In the genomic region with DNA sequence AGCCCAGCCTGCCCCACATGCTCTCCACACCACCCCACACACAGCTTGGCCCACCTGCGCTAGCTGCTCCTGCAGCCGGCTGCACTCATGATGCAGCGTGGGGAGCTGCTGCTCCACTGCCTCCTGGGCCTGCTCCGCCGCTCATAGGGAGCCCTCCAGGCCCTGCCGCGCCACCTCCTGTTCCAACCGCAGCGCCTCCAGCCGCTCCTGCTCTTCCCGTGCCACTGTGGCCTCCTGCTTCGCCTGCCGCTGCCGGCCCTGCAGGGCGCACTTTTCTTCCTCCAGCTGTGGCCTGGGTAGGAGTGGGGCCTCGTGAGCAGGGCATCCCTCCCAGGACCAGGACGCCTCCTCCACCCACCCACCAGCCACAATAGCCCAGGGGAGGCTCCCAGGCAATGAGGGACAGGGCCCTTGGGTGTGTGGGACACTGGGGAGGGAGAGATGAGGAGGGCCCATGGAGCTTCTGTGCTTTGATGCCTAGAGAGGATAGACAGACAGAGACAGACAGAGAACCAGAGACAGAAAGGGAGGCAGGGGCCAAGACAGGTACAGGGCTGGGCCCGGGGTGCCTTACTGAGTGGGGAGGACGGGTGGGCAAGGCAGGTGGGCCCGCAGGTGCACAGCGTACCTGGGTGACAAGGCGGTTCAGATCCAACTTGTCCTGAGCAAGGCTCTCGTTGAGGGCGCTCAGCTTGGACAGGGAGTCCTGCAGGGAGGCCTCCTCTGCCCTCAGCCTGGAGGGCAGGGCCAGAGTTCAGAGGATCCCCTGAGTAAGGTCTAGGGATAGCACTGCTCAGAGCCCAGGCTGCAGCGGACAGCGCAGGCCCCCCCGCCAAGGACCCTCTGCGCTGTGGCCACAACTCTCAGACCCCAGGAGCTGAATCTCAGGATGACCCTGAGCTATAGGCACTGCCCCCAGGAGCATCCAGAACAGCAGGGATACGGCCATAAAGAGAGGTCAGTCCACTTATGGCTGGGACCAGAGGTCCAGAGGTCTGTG, we compare ENCODE assay signal across 14 cellular contexts. TPM values are rescaled to one million over a fixed set of nuclear protein-coding genes. Genes with fewer than 3 reads are reported as not detected.
A peak's percentile ranks its signal among the peaks of the same experiment; 100 is the strongest.
DNase-seq lines count a peak whose midpoint lies in the region; ATAC-seq, FAIRE-seq and TF ChIP-seq lines count a peak whose summit lies in the region.
"Not testable (repeated sequence)": the region's sequence is repeated elsewhere in the genome, so short reads cannot be mapped to it uniquely, and the experiment has no call there.
"Had no signal": no experiment of that assay in that cellular context is flagged by ENCODE, and none has a peak within 500 bp of the region (broad histone marks: within the 10 kb centered on the region; RNA-seq: fewer than 3 reads in every experiment).

No MANE protein-coding gene starts in this region.

- not testable (repeated sequence) for H3K27ac ChIP-seq in Panc1 (ENCODE audit: low read length); K562 (ENCODE audit: extremely low read depth, low read depth, low read length); right cardiac atrium (ENCODE audit: low read length); lower lobe of right lung; aorta (ENCODE audit: low read depth in 1 of 2, low read length in 2 of 2)

- H3K27me3 ChIP-seq in Panc1 (ENCODE audit: control insufficient read depth, insufficient read depth, low read length); K562 (ENCODE audit: control insufficient read depth in 2 of 2, insufficient read depth in 2 of 2, low read length in 2 of 2); right cardiac atrium (ENCODE audit: control insufficient read depth, insufficient read depth); lower lobe of right lung (ENCODE audit: low read depth); aorta (ENCODE audit: control insufficient read depth in 1 of 2, insufficient read depth in 2 of 2, low read length in 1 of 2): not testable (repeated sequence)

- H2AFZ ChIP-seq in K562 (ENCODE audit: low read depth, low read length): not testable (repeated sequence)

- FAIRE-seq in K562 (lab: Jason Lieb, UNC): not testable (repeated sequence)

- H3K4me3 Mint-ChIP-seq in stimulated activated memory B cell treated with anti-CD40 and anti-IgM and Interleukin-4, amounts not matched to agents 10 μg/mL and 1 μg/mL and 100 μg/mL, for 72 hours: not testable (repeated sequence)

- not testable (repeated sequence) for TF ChIP-seq RAD21 in K562 (CRISPR knock-in tag; conservative IDR thresholded peaks at IDR 0.05 in 1 of 2, IDR thresholded peaks at IDR 0.05 in 1 of 2)

- H3K9me3 Mint-ChIP-seq in stimulated activated memory B cell treated with anti-CD40 and anti-IgM and Interleukin-4, amounts not matched to agents 10 μg/mL and 1 μg/mL and 100 μg/mL, for 72 hours: not testable (repeated sequence)

- TF ChIP-seq POLR2A in K562 (conservative IDR thresholded peaks at IDR 0.05): not testable (repeated sequence)

- not testable (repeated sequence) for H3K4me1 ChIP-seq in Panc1 (ENCODE audit: control insufficient read depth, insufficient read depth, low read length); right cardiac atrium (ENCODE audit: control insufficient read depth, insufficient read depth, low read length); lower lobe of right lung; aorta (ENCODE audit: control insufficient read depth in 1 of 2, insufficient read depth in 2 of 2, low read length in 2 of 2)
- H3K4me1 ChIP-seq in K562 (replicated peaks in 1 of 2; ENCODE audit: control insufficient read depth in 2 of 2, insufficient read depth in 2 of 2, low read length in 2 of 2): peaks cover 0 to 14% of the 10 kb centered on the region in 2 experiments; a peak in 1 of 5 replicates

- in situ Hi-C loops in Panc1 (cut with HindIII; ENCODE audit: low pct_unique_long_range_greater_than_20kb, low sequenced_read_pairs); K562 (cut with MboI): not testable (repeated sequence)

- not testable (repeated sequence) for H3K4me1 Mint-ChIP-seq in stimulated activated memory B cell treated with anti-CD40 and anti-IgM and Interleukin-4, amounts not matched to agents 10 μg/mL and 1 μg/mL and 100 μg/mL, for 72 hours

- not testable (repeated sequence) for H3K4me3 ChIP-seq in Panc1 (ENCODE audit: low read depth in 2 of 2, low read length in 2 of 2); K562; right cardiac atrium (ENCODE audit: low read length); lower lobe of right lung; aorta (ENCODE audit: low read length in 2 of 2)

- TF ChIP-seq EP300 in K562 (IDR thresholded peaks at IDR 0.05; ENCODE audit: low read length): not testable (repeated sequence)

- H3K4me2 ChIP-seq in K562 (ENCODE audit: insufficient read depth, low read length): not testable (repeated sequence)

- not testable (repeated sequence) for H3K27ac Mint-ChIP-seq in stimulated activated memory B cell treated with anti-CD40 and anti-IgM and Interleukin-4, amounts not matched to agents 10 μg/mL and 1 μg/mL and 100 μg/mL, for 72 hours

- BruUV-seq in Panc1 (replicated peaks; lab: Mats Ljungman, UMichigan); K562 (replicated peaks; lab: Mats Ljungman, UMichigan): not testable (repeated sequence)

- not testable (repeated sequence) for H4K20me1 ChIP-seq in K562 (replicated peaks; ENCODE audit: control insufficient read depth, insufficient read depth, low read length)

- peaks cover 51% of the 10 kb centered on the region for H3K36me3 Mint-ChIP-seq in stimulated activated memory B cell treated with anti-CD40 and anti-IgM and Interleukin-4, amounts not matched to agents 10 μg/mL and 1 μg/mL and 100 μg/mL, for 72 hours

- peak; percentile 58 for ATAC-seq in Panc1
- peak; percentile 35 for ATAC-seq in K562
- ATAC-seq in right cardiac atrium: peak; percentile 27 to 45
- peak; percentile 29 to 47 for ATAC-seq in lower lobe of right lung
- ATAC-seq in omental fat pad (ENCODE audit: low FRiP score): peak; percentile 25
- peak; percentile 51 for ATAC-seq in stimulated activated memory B cell treated with anti-CD40 and anti-IgM and Interleukin-4, amounts not matched to agents 10 μg/mL and 1 μg/mL and 100 μg/mL, for 72 hours
- peak; percentile 58 for ATAC-seq in aorta (ENCODE audit: low FRiP score)

- not testable (repeated sequence) for H3K9me1 ChIP-seq in K562 (ENCODE audit: control insufficient read depth, insufficient read depth, low read length)

- not testable (repeated sequence) for H3K36me3 ChIP-seq in Panc1 (ENCODE audit: control insufficient read depth, insufficient read depth, low read length); K562 (ENCODE audit: control insufficient read depth, insufficient read depth, low read length); aorta (ENCODE audit: control insufficient read depth in 1 of 2, insufficient read depth in 2 of 2, low read length in 1 of 2)
- H3K36me3 ChIP-seq in lower lobe of right lung: peaks cover 93% of the 10 kb centered on the region

- not testable (repeated sequence) for TF ChIP-seq CTCF in Panc1 (IDR thresholded peaks at IDR 0.05); K562 (IDR thresholded peaks at IDR 0.05 in 2 of 3, conservative IDR thresholded peaks at IDR 0.05 in 1 of 3; ENCODE audit: insufficient read depth in 2 of 3, low read depth in 1 of 3, low read length in 3 of 3); lower lobe of right lung (IDR thresholded peaks at IDR 0.05); omental fat pad (IDR thresholded peaks at IDR 0.05)

- H3K9ac ChIP-seq in K562 (ENCODE audit: insufficient read depth in 1 of 2, low read depth in 2 of 2, low read length in 2 of 2): 0 out of 4 replicates have a peak overlapping the region, but pooled peaks of 1 of the 2 experiments have one; percentile 50

- DNase-seq in Panc1 (ENCODE audit: low read depth, low spot score); K562 (ENCODE audit: extremely low read depth in 1 of 4, low spot score in 3 of 4); right cardiac atrium; lower lobe of right lung; omental fat pad (ENCODE audit: low spot score): not testable (repeated sequence)
- peak in 1 of 2 donors; percentile 71 for DNase-seq in aorta

- not testable (repeated sequence) for H3K9me3 ChIP-seq in Panc1 (ENCODE audit: control insufficient read depth, insufficient read depth, low read depth, low read length); K562 (replicated peaks; ENCODE audit: control insufficient read depth, insufficient read depth, low read depth, low read length); right cardiac atrium (ENCODE audit: control insufficient read depth, low read length); lower lobe of right lung; aorta (ENCODE audit: control insufficient read depth, low read length)

- CTCF ChIA-PET in Panc1 (lab: Charles Lee): interaction anchor here (0.5 to 0.7 kb wide), 2 partner anchors 17 to 476 kb away, joined by 3 read pairs; no protein-coding TSS in a partner anchor
- CTCF ChIA-PET in K562 (lab: Yijun Ruan, JAX; ENCODE audit: low intra/inter-chr PET ratio): not testable (repeated sequence)

- H3K79me2 ChIP-seq in K562 (ENCODE audit: control insufficient read depth, insufficient read depth, low read length): not testable (repeated sequence)

- POLR2A ChIA-PET in Panc1 (lab: Charles Lee): not testable (repeated sequence)
- POLR2A ChIA-PET in K562 (lab: Yijun Ruan, JAX): interaction anchor here (1.1 kb wide), 1 partner anchor 33 kb away, joined by 7 read pairs; no protein-coding TSS in a partner anchor

- WGBS in K562 (ENCODE audit: insufficient coverage, low coverage, missing lambda C conversion rate): 76% methylated on average over 22 of the region's 29 CpGs
- 92% methylated on average over 29 of the region's 29 CpGs for WGBS in right cardiac atrium
- WGBS in aorta, 2 donors: 91 to 95% methylated on average over 20 to 29 of the region's 29 CpGs

- intact Hi-C loops in Panc1 (cut with micrococcal nuclease; ENCODE audit: unreplicated experiment); K562 (cut with micrococcal nuclease); right cardiac atrium (cut with DNase I); lower lobe of right lung (cut with DNase I); aorta (cut with DNase I): not testable (repeated sequence)

- not testable (repeated sequence) for H3K27me3 Mint-ChIP-seq in stimulated activated memory B cell treated with anti-CD40 and anti-IgM and Interleukin-4, amounts not matched to agents 10 μg/mL and 1 μg/mL and 100 μg/mL, for 72 hours

RNA-seq across cellular contexts. Expression of a gene that starts 35.5 kb away (rescaled TPM):
- total RNA-seq in Panc1 (2021; ENCODE audit: unreplicated experiment) (56.8 TPM), K562 (2014; rRNA removed) (82.8 and 105 TPM in 2 replicates), K562 (2014; rRNA removed; fragmentation: Illumina TruSeq; extraction: Trizol) (58.6 and 62.1 TPM in 2 replicates), K562 (2015; rRNA removed; fragmentation: Illumina TruSeq; extraction: Trizol) (77.6 and 79.2 TPM in 2 replicates), K562 (2021) (71.9 and 72.5 TPM in 2 replicates), right cardiac atrium (10 to 100 TPM; 14.1 to 19.0 (median 18.1) TPM), lower lobe of right lung (97.7 TPM), omental fat pad (10 to 100 TPM; 46.9 to 89.5 (median 60.4) TPM), aorta (10 to 100 TPM; 38.1 to 60.4 TPM)
- 73.4 TPM for polyA plus RNA-seq in Panc1 (2012; ENCODE audit: insufficient read length)
- total RNA-seq in K562 (2011; cell fraction: chromatin; rRNA removed; ENCODE audit: low replicate concordance): 80.1 and 150 TPM in 2 replicates
- total RNA-seq in K562 (2011; cell fraction: nucleolus; rRNA removed): 98.0 and 100 TPM in 2 replicates
- 86.6 and 88.1 TPM in 2 replicates for total RNA-seq in K562 (2011; cell fraction: nucleoplasm; rRNA removed)
- polyA plus RNA-seq in K562 (2011; rRNA removed) (81.8 and 85.4 TPM in 2 replicates), K562 (2014; fragmentation: Illumina TruSeq; extraction: Trizol) (92.9 and 93.7 TPM in 2 replicates), K562 (2014; fragmentation: Nextera tagmentation; extraction: Ambion mirVana) (10 to 100 TPM; 22.7 to 30.6 TPM), K562 (2014; rRNA removed) (107 and 118 TPM in 2 replicates), right cardiac atrium (14.6 TPM), aorta (10 to 100 TPM; 37.5 to 38.1 TPM)
- polyA plus RNA-seq in K562 (2011; cell fraction: cytosol; rRNA removed): 92.3 and 104 TPM in 2 replicates
- 65.6 and 71.5 TPM in 2 replicates for polyA plus RNA-seq in K562 (2011; cell fraction: nucleus; rRNA removed)
- 75.2 and 79.0 TPM in 2 replicates for polyA plus RNA-seq in K562 (2012)
- 70.5 and 74.7 TPM in 2 replicates for polyA minus RNA-seq in K562 (2011; rRNA and poly(A)+ RNA removed)
- polyA minus RNA-seq in K562 (2011; cell fraction: cytosol; rRNA and poly(A)+ RNA removed): 45.0 and 45.3 TPM in 2 replicates
- 31.8 and 51.9 TPM in 2 replicates for polyA minus RNA-seq in K562 (2011; cell fraction: nucleus; rRNA and poly(A)+ RNA removed)

RNA-seq across cellular contexts. Expression of a gene that starts 38.0 kb away (rescaled TPM):
- total RNA-seq in Panc1 (2021; ENCODE audit: unreplicated experiment) (1,290 TPM), K562 (2014; rRNA removed) (under 0.01 TPM in 2 replicates), K562 (2014; rRNA removed; fragmentation: Illumina TruSeq; extraction: Trizol) (28,565 and 32,823 TPM in 2 replicates), K562 (2015; rRNA removed; fragmentation: Illumina TruSeq; extraction: Trizol) (20,456 and 27,045 TPM in 2 replicates), K562 (2021) (2,231 and 2,538 TPM in 2 replicates), right cardiac atrium (1,000 to 10,000 TPM; 3,675 to 8,578 (median 7,073) TPM), lower lobe of right lung (6,803 TPM), omental fat pad (under 1 TPM; under 0.01 TPM), aorta (1,000 to 10,000 TPM; 7,231 to 8,154 TPM)
- 2.5 TPM for polyA plus RNA-seq in Panc1 (2012; ENCODE audit: insufficient read length)
- total RNA-seq in K562 (2011; cell fraction: chromatin; rRNA removed; ENCODE audit: low replicate concordance): under 0.01 TPM in 2 replicates
- total RNA-seq in K562 (2011; cell fraction: nucleolus; rRNA removed): under 0.01 and 21,200 TPM in 2 replicates
- under 0.01 and 24,158 TPM in 2 replicates for total RNA-seq in K562 (2011; cell fraction: nucleoplasm; rRNA removed)
- polyA plus RNA-seq in K562 (2011; rRNA removed) (83.9 TPM in 1 of 2 replicates, not detected in the other), K562 (2014; fragmentation: Illumina TruSeq; extraction: Trizol) (not detected in 2 replicates), K562 (2014; fragmentation: Nextera tagmentation; extraction: Ambion mirVana) (1 to 10 TPM in 1 of 2 experiments, not detected in 1; 3.0 TPM), K562 (2014; rRNA removed) (not detected in 2 replicates), right cardiac atrium (not detected), aorta (not detected)
- polyA plus RNA-seq in K562 (2011; cell fraction: cytosol; rRNA removed): under 0.01 TPM in 1 of 2 replicates, not detected in the other
- under 0.01 and 1,424 TPM in 2 replicates for polyA plus RNA-seq in K562 (2011; cell fraction: nucleus; rRNA removed)
- polyA plus RNA-seq in K562 (2012): 25.1 TPM in 1 of 2 replicates, not detected in the other
- polyA minus RNA-seq in K562 (2011; rRNA and poly(A)+ RNA removed): 10,756 and 20,531 TPM in 2 replicates
- polyA minus RNA-seq in K562 (2011; cell fraction: cytosol; rRNA and poly(A)+ RNA removed): 58,964 and 66,171 TPM in 2 replicates
- polyA minus RNA-seq in K562 (2011; cell fraction: nucleus; rRNA and poly(A)+ RNA removed): 66,769 and 85,880 TPM in 2 replicates
- total RNA-seq: GM23248 had no signal
- polyA plus RNA-seq: BJ, CD14-positive monocyte, GM23248 had no signal

RNA-seq across cellular contexts. Expression of a gene that starts 38.8 kb away (rescaled TPM):
- total RNA-seq in Panc1 (2021; ENCODE audit: unreplicated experiment) (not detected), K562 (2014; rRNA removed) (0.08 TPM in 1 of 2 replicates, not detected in the other), K562 (2014; rRNA removed; fragmentation: Illumina TruSeq; extraction: Trizol) (0.11 and 0.13 TPM in 2 replicates), K562 (2015; rRNA removed; fragmentation: Illumina TruSeq; extraction: Trizol) (0.11 TPM in 1 of 2 replicates, not detected in the other), K562 (2021) (0.13 TPM in 1 of 2 replicates, not detected in the other), right cardiac atrium (not detected), lower lobe of right lung (not detected), omental fat pad (not detected), aorta (not detected)
- not detected for polyA plus RNA-seq in Panc1 (2012; ENCODE audit: insufficient read length)
- 0.19 and 0.77 TPM in 2 replicates for total RNA-seq in K562 (2011; cell fraction: chromatin; rRNA removed; ENCODE audit: low replicate concordance)
- 0.33 and 0.53 TPM in 2 replicates for total RNA-seq in K562 (2011; cell fraction: nucleolus; rRNA removed)
- 0.22 TPM in 1 of 2 replicates, not detected in the other for total RNA-seq in K562 (2011; cell fraction: nucleoplasm; rRNA removed)
- polyA plus RNA-seq in K562 (2011; rRNA removed) (0.04 and 0.17 TPM in 2 replicates), K562 (2014; fragmentation: Illumina TruSeq; extraction: Trizol) (0.15 TPM in 1 of 2 replicates, not detected in the other), K562 (2014; fragmentation: Nextera tagmentation; extraction: Ambion mirVana) (under 1 TPM in 1 of 2 experiments, not detected in 1; 0.10 TPM), K562 (2014; rRNA removed) (0.28 and 0.36 TPM in 2 replicates), right cardiac atrium (0.23 TPM), aorta (under 1 TPM; 0.33 to 0.38 TPM)
- polyA plus RNA-seq in K562 (2011; cell fraction: cytosol; rRNA removed): 0.07 and 0.25 TPM in 2 replicates
- 0.17 and 0.87 TPM in 2 replicates for polyA plus RNA-seq in K562 (2011; cell fraction: nucleus; rRNA removed)
- 0.12 and 0.26 TPM in 2 replicates for polyA plus RNA-seq in K562 (2012)
- not detected in 2 replicates for polyA minus RNA-seq in K562 (2011; rRNA and poly(A)+ RNA removed)
- not detected in 2 replicates for polyA minus RNA-seq in K562 (2011; cell fraction: cytosol; rRNA and poly(A)+ RNA removed)
- polyA minus RNA-seq in K562 (2011; cell fraction: nucleus; rRNA and poly(A)+ RNA removed): not detected in 2 replicates
- total RNA-seq: A673; CD8-positive, alpha-beta T cell; GM23248; H9; HT-29 had no signal
- polyA plus RNA-seq: BJ, CD14-positive monocyte, GM23248 had no signal
